Comparison of ENCODE assay signal across 9 cellular contexts in the genomic region with DNA sequence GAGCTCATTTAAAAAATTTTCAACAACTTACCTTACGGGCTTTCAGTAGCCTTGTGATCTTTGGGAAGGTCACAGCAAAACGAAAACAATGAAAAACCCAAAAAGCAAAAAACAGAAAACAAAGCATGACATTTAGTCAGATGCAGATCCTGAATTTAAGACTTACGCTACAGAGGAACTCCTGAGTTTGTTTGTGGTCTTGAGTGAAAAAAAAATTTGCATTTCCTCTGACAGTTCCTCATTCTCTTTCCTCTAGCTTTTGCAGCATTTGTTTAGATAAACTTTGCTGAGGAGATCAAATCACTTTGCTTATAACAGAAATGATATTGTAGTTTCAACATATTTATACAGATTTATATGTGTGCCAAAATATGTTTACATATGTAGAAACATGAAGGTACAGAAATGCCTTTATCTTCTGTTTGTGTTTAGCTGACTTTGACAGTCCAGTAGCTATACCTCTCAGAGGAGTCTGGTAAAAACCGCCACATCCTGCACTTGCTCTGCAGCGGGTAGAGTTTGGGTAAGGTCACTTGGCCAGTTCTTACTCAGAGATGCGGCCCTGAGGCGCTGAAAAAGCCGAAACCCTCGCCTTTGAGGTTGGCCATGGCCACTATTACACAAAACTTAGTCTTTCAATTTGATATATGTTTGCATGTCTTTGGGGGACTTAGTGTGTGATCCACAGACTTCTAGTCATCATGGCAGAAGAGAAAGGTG.
DNase-seq lines count a peak whose midpoint lies in the region; ATAC-seq and TF ChIP-seq lines count a peak whose summit lies in the region.
"Had no signal": no experiment of that assay in that cellular context is flagged by ENCODE, and none has a peak within 500 bp of the region (broad histone marks: within the 10 kb centered on the region; RNA-seq: fewer than 3 reads in every experiment).

No MANE protein-coding gene starts in this region.

- H3K4me3 Mint-ChIP-seq in activated T-helper 17 cell treated with anti-CD3 and anti-CD28 coated beads, Interleukin-2, amount 50 U/mL, for 72 hours: no peak overlapping the region
- H3K4me3 Mint-ChIP-seq in CD4-positive, alpha-beta memory T cell: no peak overlapping the region
- H3K4me3 Mint-ChIP-seq: T-cell had no signal

- H3K4me1 Mint-ChIP-seq in activated T-helper 17 cell treated with anti-CD3 and anti-CD28 coated beads, Interleukin-2, amount 50 U/mL, for 72 hours: no peaks in the 10 kb centered on the region
- no peaks in the 10 kb centered on the region for H3K4me1 Mint-ChIP-seq in CD4-positive, alpha-beta memory T cell

- H3K27ac Mint-ChIP-seq in activated T-helper 17 cell treated with anti-CD3 and anti-CD28 coated beads, Interleukin-2, amount 50 U/mL, for 72 hours: no peak overlapping the region
- H3K27ac Mint-ChIP-seq in CD4-positive, alpha-beta memory T cell: no peak overlapping the region
- H3K27ac Mint-ChIP-seq: T-cell had no signal

- peaks cover 49% of the 10 kb centered on the region for H3K27me3 Mint-ChIP-seq in activated T-helper 17 cell treated with anti-CD3 and anti-CD28 coated beads, Interleukin-2, amount 50 U/mL, for 72 hours
- H3K27me3 Mint-ChIP-seq in CD4-positive, alpha-beta memory T cell: peaks cover 9 to 14% of the 10 kb centered on the region in 2 donors

- no peak overlapping the region for H3K27ac ChIP-seq in CD4-positive, alpha-beta memory T cell (ENCODE audit: low read depth, low read length)

- ATAC-seq in GM18858 (IDR thresholded peaks at IDR 0.05; ENCODE audit: unreplicated experiment) (peak; percentile 84), GM21737 (IDR thresholded peaks at IDR 0.05; ENCODE audit: unreplicated experiment) (peak; percentile 81), HG03469 (IDR thresholded peaks at IDR 0.05; ENCODE audit: unreplicated experiment) (peak; percentile 80)
- peak; percentile 71 for ATAC-seq in activated T-helper 17 cell treated with anti-CD3 and anti-CD28 coated beads, Interleukin-2, amount 50 U/mL, for 72 hours (replicated peaks)
- ATAC-seq in stimulated activated naive CD8-positive, alpha-beta T cell treated with anti-CD3 and anti-CD28 coated beads, Interleukin-15, Interleukin-2, amounts not matched to agents 100 U/mL and 50 U/mL, for 24 hours: no peak
- ATAC-seq: T-cell had no signal

- intact Hi-C loops in CD4-positive, alpha-beta memory T cell (cut with micrococcal nuclease): no loop called here

- H3K36me3 ChIP-seq in CD4-positive, alpha-beta memory T cell (ENCODE audit: insufficient read depth, low read length): no peaks in the 10 kb centered on the region

- H3K9me3 Mint-ChIP-seq in activated T-helper 17 cell treated with anti-CD3 and anti-CD28 coated beads, Interleukin-2, amount 50 U/mL, for 72 hours: no peaks in the 10 kb centered on the region
- peaks cover 0 to 2% (median 0%) of the 10 kb centered on the region in 8 donors for H3K9me3 Mint-ChIP-seq in CD4-positive, alpha-beta memory T cell
- H3K9me3 Mint-ChIP-seq: T-cell had no signal

- CTCF ChIA-PET in CD4-positive, alpha-beta memory T cell (lab: Charles Lee; ENCODE audit: partially characterized antibody): no interaction called here

- no peaks in the 10 kb centered on the region for H3K9me3 ChIP-seq in CD4-positive, alpha-beta memory T cell (ENCODE audit: control insufficient read depth in 1 of 2, low read length in 2 of 2)

- H3K4me3 ChIP-seq in foreskin fibroblast (ENCODE audit: low read depth in 1 of 2, low read length in 2 of 2): no peak overlapping the region
- no peak overlapping the region for H3K4me3 ChIP-seq in CD4-positive, alpha-beta memory T cell (ENCODE audit: low read length in 2 of 2)

- no peak for DNase-seq in foreskin fibroblast
- no peak for DNase-seq in stimulated activated naive CD8-positive, alpha-beta T cell treated with anti-CD3 and anti-CD28 coated beads, Interleukin-15, Interleukin-2, amounts not matched to agents 100 U/mL and 50 U/mL, for 24 hours
- no peak for DNase-seq in NCI-H2171 treated with DMSO at 0.1 percent for 48 hours (lab: John Stamatoyannopoulos, UW)
- DNase-seq in CD4-positive, alpha-beta memory T cell: no peak
- DNase-seq: T-cell had no signal

- H3K27me3 ChIP-seq in CD4-positive, alpha-beta memory T cell (ENCODE audit: insufficient read depth, low read length): no peaks in the 10 kb centered on the region

- no peak for TF ChIP-seq CTCF in foreskin fibroblast (IDR thresholded peaks at IDR 0.05; ENCODE audit: low read depth, low read length)

- H3K36me3 Mint-ChIP-seq in activated T-helper 17 cell treated with anti-CD3 and anti-CD28 coated beads, Interleukin-2, amount 50 U/mL, for 72 hours (ENCODE audit: low read depth): no peaks in the 10 kb centered on the region
- H3K36me3 Mint-ChIP-seq in CD4-positive, alpha-beta memory T cell: no peaks in the 10 kb centered on the region
- H3K36me3 Mint-ChIP-seq: T-cell had no signal

- no peaks in the 10 kb centered on the region for H3K4me1 ChIP-seq in CD4-positive, alpha-beta memory T cell (ENCODE audit: insufficient read depth, low read length)

- POLR2A ChIA-PET in CD4-positive, alpha-beta memory T cell (lab: Charles Lee; ENCODE audit: partially characterized antibody): no interaction called here
